In genomic region chr3:129327510-129327909, GRCh38 we compare ENCODE assay signal across 17 cellular contexts.
"Had no signal": no experiment of that assay in that cellular context is flagged by ENCODE, and none has a peak within 500 bp of the region (broad histone marks: within the 10 kb centered on the region; RNA-seq: fewer than 3 reads in every experiment).

No MANE protein-coding gene starts in this region.

- DNase-seq: nephron progenitor cell; nucleus accumbens; ovary; right cardiac atrium; right lobe of liver; sigmoid colon; small intestine; stimulated activated CD4-positive, alpha-beta T cell treated with anti-CD3 and anti-CD28 coated beads, Interleukin-15, amount 100 ng/mL, for 24 hours; stimulated activated CD4-positive, alpha-beta T cell treated with anti-CD3 and anti-CD28 coated beads, Interleukin-2, amount 100 ng/mL, for 24 hours; stimulated activated CD4-positive, alpha-beta T cell treated with anti-CD3 and anti-CD28 coated beads, Interleukin-2, amount 100 ng/mL, for 48 hours; stimulated activated CD4-positive, alpha-beta T cell treated with anti-CD3 and anti-CD28 coated beads, Interleukin-4, amount 100 ng/mL, for 24 hours; stimulated activated naive B cell treated with anti-CD40 and anti-IgM and Interleukin-4, amounts not matched to agents 10 μg/mL and 1 μg/mL and 100 μg/mL, for 72 hours; stimulated activated naive CD4-positive, alpha-beta T cell treated with Interleukin-2 at 50 U/mL for 16 hours; stomach; thyroid gland; trophoblast cell; upper lobe of left lung had no signal
